Comparison of ENCODE assay signal across 16 cellular contexts in the genomic region with DNA sequence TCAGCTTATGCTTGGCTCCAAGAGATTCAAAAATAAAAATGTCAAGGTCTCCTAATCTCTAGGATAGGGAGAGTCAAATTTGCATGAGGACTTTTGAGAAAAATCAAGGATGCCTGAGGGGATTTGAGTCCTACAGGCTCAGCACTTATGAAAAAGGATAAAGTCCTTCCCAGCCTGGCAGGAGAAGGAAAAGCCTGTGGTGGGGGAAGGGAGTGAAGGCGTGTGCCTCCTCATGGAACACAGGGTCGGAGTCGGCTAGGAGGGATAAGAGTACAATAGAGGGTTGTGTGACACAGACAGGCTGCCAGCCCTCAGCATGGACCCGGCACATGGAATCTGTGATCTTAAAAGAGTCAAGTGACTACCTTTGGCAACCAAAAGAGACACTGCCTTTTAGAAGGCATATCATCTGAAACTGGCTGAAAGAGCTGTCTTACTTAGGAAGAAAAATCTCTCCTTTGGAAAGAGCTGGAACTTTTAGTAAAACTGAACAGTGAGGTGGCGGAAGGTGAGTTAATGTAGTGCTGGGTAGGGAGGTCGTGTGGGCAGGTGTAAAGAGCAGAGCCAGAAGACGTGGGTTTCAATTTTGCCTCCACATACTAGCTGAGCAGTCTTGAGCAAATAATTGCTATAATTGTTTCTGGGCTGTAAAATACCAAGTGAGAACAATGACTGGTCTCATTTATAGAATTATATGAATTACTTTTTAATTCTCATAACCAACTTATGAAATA. TPM values are rescaled to one million over a fixed set of nuclear protein-coding genes. Genes with fewer than 3 reads are reported as not detected.
DNase-seq lines count a peak whose midpoint lies in the region; ATAC-seq, FAIRE-seq and TF ChIP-seq lines count a peak whose summit lies in the region.
"Had no signal": no experiment of that assay in that cellular context is flagged by ENCODE, and none has a peak within 500 bp of the region (broad histone marks: within the 10 kb centered on the region; RNA-seq: fewer than 3 reads in every experiment).

No MANE protein-coding gene starts in this region.

- no peak for TF ChIP-seq POLR2A in HepG2 (IDR thresholded peaks at IDR 0.05; ENCODE audit: insufficient read depth in 1 of 2, low read depth in 2 of 2, low read length in 2 of 2)
- no peak for TF ChIP-seq POLR2A in esophagus squamous epithelium (IDR thresholded peaks at IDR 0.05)

- H3K9me3 ChIP-seq in HepG2 (ENCODE audit: low read length) (no peaks in the 10 kb centered on the region), esophagus squamous epithelium (no peaks in the 10 kb centered on the region)
- H3K9me3 ChIP-seq: body of pancreas, heart right ventricle, lower lobe of right lung, prostate gland had no signal

- no peaks in the 10 kb centered on the region for H4K20me1 ChIP-seq in HepG2 (ENCODE audit: insufficient read depth, low read length)

- intact Hi-C loops in HepG2 (cut with micrococcal nuclease; ENCODE audit: unreplicated experiment) (no loop called here), esophagus squamous epithelium (cut with DNase I) (no loop called here)

- H3K27ac ChIP-seq in HepG2 (ENCODE audit: extremely low read length, insufficient read depth, low read length): no peak overlapping the region
- no peak overlapping the region for H3K27ac ChIP-seq in esophagus squamous epithelium
- H3K27ac ChIP-seq: body of pancreas, heart right ventricle, lower lobe of right lung, prostate gland had no signal

- peaks cover 6 to 8% of the 10 kb centered on the region in 2 donors for H3K9me3 Mint-ChIP-seq in activated naive CD4-positive, alpha-beta T cell treated with anti-CD3 and anti-CD28 coated beads, Interleukin-2, amount 50 U/mL, for 72 hours
- no peaks in the 10 kb centered on the region for H3K9me3 Mint-ChIP-seq in activated naive CD4-positive, alpha-beta T cell treated with anti-CD3 and anti-CD28 coated beads, Interleukin-2, amount 10 ng/mL, durations not matched to agents 7 days and 5 days
- no peaks in the 10 kb centered on the region for H3K9me3 Mint-ChIP-seq in activated naive CD8-positive, alpha-beta T cell treated with anti-CD3 and anti-CD28 coated beads, Interleukin-2, amount 50 U/mL, for 24 hours
- H3K9me3 Mint-ChIP-seq in stimulated activated naive CD8-positive, alpha-beta T cell treated with anti-CD3 and anti-CD28 coated beads, Interleukin-15, amount 100 ng/mL, for 72 hours: peaks cover 0 to 4% of the 10 kb centered on the region in 2 donors

- WGBS in HepG2 (ENCODE audit: low lambda C conversion rate): 11% methylated on average over 7 of the region's 7 CpGs
- WGBS in esophagus squamous epithelium, 2 donors: 52 to 56% methylated on average over 7 of the region's 7 CpGs

- no peak for DNase-seq in activated naive CD4-positive, alpha-beta T cell treated with anti-CD3 and anti-CD28 coated beads, Interleukin-2, amount 50 U/mL, for 72 hours (ENCODE audit: low spot score in 2 of 2)
- no peak for DNase-seq in activated naive CD4-positive, alpha-beta T cell treated with anti-CD3 and anti-CD28 coated beads, Interleukin-2, amount 10 ng/mL, durations not matched to agents 7 days and 5 days
- DNase-seq in activated naive CD8-positive, alpha-beta T cell treated with anti-CD3 and anti-CD28 coated beads, Interleukin-2, amount 50 U/mL, for 24 hours: no peak
- peak; percentile 35 for DNase-seq in HepG2 (ENCODE audit: low spot score)
- DNase-seq in stimulated activated naive CD8-positive, alpha-beta T cell treated with anti-CD3 and anti-CD28 coated beads, Interleukin-15, amount 100 ng/mL, for 72 hours: no peak
- DNase-seq in GM10248 (ENCODE audit: extremely low spot score): no peak
- DNase-seq in esophagus squamous epithelium (lab: John Stamatoyannopoulos, UW): no peak
- DNase-seq: activated T-cell treated with anti-CD3 and anti-CD28 coated beads, Interleukin-2, amount 50 U/mL, for 48 hours; heart right ventricle; lower lobe of right lung; NCI-H524 had no signal

- H2AFZ ChIP-seq in HepG2 (ENCODE audit: low read length): no peak overlapping the region

- no peak overlapping the region for H3K4me3 ChIP-seq in HepG2 (replicated peaks in 1 of 3; ENCODE audit: insufficient read depth in 1 of 3, low read depth in 2 of 3, low read length in 3 of 3)
- H3K4me3 ChIP-seq in esophagus squamous epithelium: no peak overlapping the region
- H3K4me3 ChIP-seq: body of pancreas, heart right ventricle, lower lobe of right lung, prostate gland had no signal

- H3K9ac ChIP-seq in HepG2 (ENCODE audit: insufficient read depth, low read depth, low read length): no peak overlapping the region

- H3K36me3 Mint-ChIP-seq in activated naive CD4-positive, alpha-beta T cell treated with anti-CD3 and anti-CD28 coated beads, Interleukin-2, amount 50 U/mL, for 72 hours: peaks cover 7 to 30% of the 10 kb centered on the region in 2 donors
- no peaks in the 10 kb centered on the region for H3K36me3 Mint-ChIP-seq in activated naive CD4-positive, alpha-beta T cell treated with anti-CD3 and anti-CD28 coated beads, Interleukin-2, amount 10 ng/mL, durations not matched to agents 7 days and 5 days
- no peaks in the 10 kb centered on the region for H3K36me3 Mint-ChIP-seq in activated naive CD8-positive, alpha-beta T cell treated with anti-CD3 and anti-CD28 coated beads, Interleukin-2, amount 50 U/mL, for 24 hours (ENCODE audit: low read depth)
- H3K36me3 Mint-ChIP-seq: stimulated activated memory B cell treated with anti-CD40 and anti-IgM and Interleukin-4, amounts not matched to agents 10 μg/mL and 1 μg/mL and 100 μg/mL, for 72 hours had no signal

- no peak for FAIRE-seq in HepG2 (lab: Jason Lieb, UNC)
- FAIRE-seq: HTR-8/SVneo had no signal

- H3K4me1 Mint-ChIP-seq in activated naive CD4-positive, alpha-beta T cell treated with anti-CD3 and anti-CD28 coated beads, Interleukin-2, amount 10 ng/mL, durations not matched to agents 7 days and 5 days: no peaks in the 10 kb centered on the region
- H3K4me1 Mint-ChIP-seq in activated naive CD8-positive, alpha-beta T cell treated with anti-CD3 and anti-CD28 coated beads, Interleukin-2, amount 50 U/mL, for 24 hours: peaks cover 33% of the 10 kb centered on the region
- peaks cover 43% of the 10 kb centered on the region for H3K4me1 Mint-ChIP-seq in stimulated activated naive CD8-positive, alpha-beta T cell treated with anti-CD3 and anti-CD28 coated beads, Interleukin-15, amount 100 ng/mL, for 72 hours

- H3K27me3 ChIP-seq in HepG2 (ENCODE audit: control insufficient read depth in 1 of 2, insufficient read depth in 2 of 2, low read length in 2 of 2): no peaks in the 10 kb centered on the region; a peak in 1 of 5 replicates
- H3K27me3 ChIP-seq in esophagus squamous epithelium: no peaks in the 10 kb centered on the region
- H3K27me3 ChIP-seq: body of pancreas, heart right ventricle had no signal

- POLR2A ChIA-PET in HepG2 (lab: Yijun Ruan, JAX): no interaction called here
- POLR2A ChIA-PET in GM10248 (lab: Yijun Ruan, JAX): interaction anchor here (1.4 kb wide), 1 partner anchor 18 kb away, joined by 3 read pairs; no protein-coding TSS in a partner anchor

- CTCF ChIA-PET in activated naive CD4-positive, alpha-beta T cell treated with anti-CD3 and anti-CD28 coated beads, Interleukin-2, amount 10 ng/mL, durations not matched to agents 7 days and 5 days (lab: Charles Lee): interaction anchor here (0.6 to 1.4 kb wide), 2 partner anchors 20 to 150 kb away, joined by 3 to 4 read pairs; no protein-coding TSS in a partner anchor
- CTCF ChIA-PET in HepG2 (lab: Yijun Ruan, JAX; ENCODE audit: low intra/inter-chr PET ratio, low total read pairs): no interaction called here
- CTCF ChIA-PET in GM10248 (lab: Yijun Ruan, JAX): interaction anchor here (1.0 to 4.2 kb wide), 3 partner anchors 12 to 24 kb away, joined by 3 to 14 read pairs (median 3); no protein-coding TSS in a partner anchor

- no peak overlapping the region for H3K4me3 Mint-ChIP-seq in activated naive CD4-positive, alpha-beta T cell treated with anti-CD3 and anti-CD28 coated beads, Interleukin-2, amount 10 ng/mL, durations not matched to agents 7 days and 5 days
- H3K4me3 Mint-ChIP-seq in activated naive CD8-positive, alpha-beta T cell treated with anti-CD3 and anti-CD28 coated beads, Interleukin-2, amount 50 U/mL, for 24 hours: no peak overlapping the region
- H3K4me3 Mint-ChIP-seq in stimulated activated naive CD8-positive, alpha-beta T cell treated with anti-CD3 and anti-CD28 coated beads, Interleukin-15, amount 100 ng/mL, for 72 hours: no peak overlapping the region
- H3K4me3 Mint-ChIP-seq: stimulated activated memory B cell treated with anti-CD40 and anti-IgM and Interleukin-4, amounts not matched to agents 10 μg/mL and 1 μg/mL and 100 μg/mL, for 72 hours had no signal

- H3K79me2 ChIP-seq in HepG2 (ENCODE audit: insufficient read depth, low read length): no peaks in the 10 kb centered on the region

- TF ChIP-seq EP300 in HepG2 (IDR thresholded peaks at IDR 0.05; ENCODE audit: low read depth in 2 of 2, low read length in 2 of 2) (no peak), HepG2 (CRISPR knock-in tag; IDR thresholded peaks at IDR 0.05; ENCODE audit: borderline replicate concordance) (no peak)

- no TSS peak for BruUV-seq in HepG2 (replicated peaks; lab: Mats Ljungman, UMichigan)

- no peaks in the 10 kb centered on the region for H3K27me3 Mint-ChIP-seq in activated naive CD4-positive, alpha-beta T cell treated with anti-CD3 and anti-CD28 coated beads, Interleukin-2, amount 10 ng/mL, durations not matched to agents 7 days and 5 days
- H3K27me3 Mint-ChIP-seq in activated naive CD8-positive, alpha-beta T cell treated with anti-CD3 and anti-CD28 coated beads, Interleukin-2, amount 50 U/mL, for 24 hours: no peaks in the 10 kb centered on the region
- H3K27me3 Mint-ChIP-seq in stimulated activated naive CD8-positive, alpha-beta T cell treated with anti-CD3 and anti-CD28 coated beads, Interleukin-15, amount 100 ng/mL, for 72 hours: peaks cover 7% of the 10 kb centered on the region
- H3K27me3 Mint-ChIP-seq: stimulated activated memory B cell treated with anti-CD40 and anti-IgM and Interleukin-4, amounts not matched to agents 10 μg/mL and 1 μg/mL and 100 μg/mL, for 72 hours had no signal

- in situ Hi-C loops in HepG2 (cut with HindIII; ENCODE audit: extremely low pct_ligation_motif_present, low pct_unique_long_range_greater_than_20kb): loop anchor here (5.0 kb wide), 1 partner anchor 48 kb away; no protein-coding TSS in a partner anchor

- H3K4me1 ChIP-seq in HepG2 (ENCODE audit: insufficient read depth, low read length): peaks cover 30% of the 10 kb centered on the region
- H3K4me1 ChIP-seq in esophagus squamous epithelium: peaks cover 0 to 27% (median 3%) of the 10 kb centered on the region in 3 donors
- H3K4me1 ChIP-seq: lower lobe of right lung, prostate gland had no signal

- peak overlapping the region; percentile 60 for H3K4me2 ChIP-seq in HepG2 (ENCODE audit: low read depth, low read length)

- TF ChIP-seq CTCF in HepG2 (CRISPR knock-in tag; IDR thresholded peaks at IDR 0.05): no peak
- TF ChIP-seq CTCF in GM10248 (IDR thresholded peaks at IDR 0.05; ENCODE audit: control extremely low read depth, extremely low read depth, low read depth, missing control alignments): no peak
- TF ChIP-seq CTCF in esophagus squamous epithelium (IDR thresholded peaks at IDR 0.05): no peak

- no peaks in the 10 kb centered on the region for H3K36me3 ChIP-seq in HepG2 (replicated peaks in 1 of 2; ENCODE audit: control insufficient read depth in 1 of 2, insufficient read depth in 2 of 2, low read length in 2 of 2)
- H3K36me3 ChIP-seq in esophagus squamous epithelium: no peaks in the 10 kb centered on the region
- H3K36me3 ChIP-seq: heart right ventricle, lower lobe of right lung, prostate gland had no signal

- H3K27ac Mint-ChIP-seq in activated naive CD4-positive, alpha-beta T cell treated with anti-CD3 and anti-CD28 coated beads, Interleukin-2, amount 50 U/mL, for 72 hours: peak overlapping the region; percentile 39 to 50
- H3K27ac Mint-ChIP-seq in activated naive CD4-positive, alpha-beta T cell treated with anti-CD3 and anti-CD28 coated beads, Interleukin-2, amount 10 ng/mL, durations not matched to agents 7 days and 5 days: no peak overlapping the region
- H3K27ac Mint-ChIP-seq in activated naive CD8-positive, alpha-beta T cell treated with anti-CD3 and anti-CD28 coated beads, Interleukin-2, amount 50 U/mL, for 24 hours: no peak overlapping the region
- H3K27ac Mint-ChIP-seq in stimulated activated naive CD8-positive, alpha-beta T cell treated with anti-CD3 and anti-CD28 coated beads, Interleukin-15, amount 100 ng/mL, for 72 hours: peak overlapping the region; percentile 51 to 88
- H3K27ac Mint-ChIP-seq: stimulated activated memory B cell treated with anti-CD40 and anti-IgM and Interleukin-4, amounts not matched to agents 10 μg/mL and 1 μg/mL and 100 μg/mL, for 72 hours had no signal

- no peak for TF ChIP-seq RAD21 in HepG2 (CRISPR knock-in tag; IDR thresholded peaks at IDR 0.05)

- ATAC-seq in activated naive CD4-positive, alpha-beta T cell treated with anti-CD3 and anti-CD28 coated beads, Interleukin-2, amount 50 U/mL, for 72 hours: no peak
- peak; percentile 20 for ATAC-seq in activated naive CD8-positive, alpha-beta T cell treated with anti-CD3 and anti-CD28 coated beads, Interleukin-2, amount 50 U/mL, for 24 hours
- ATAC-seq in HepG2: peak; percentile 71
- ATAC-seq in stimulated activated naive CD8-positive, alpha-beta T cell treated with anti-CD3 and anti-CD28 coated beads, Interleukin-15, amount 100 ng/mL, for 72 hours: no peak
- no peak for ATAC-seq in HG03196 (IDR thresholded peaks at IDR 0.05; ENCODE audit: unreplicated experiment)
- ATAC-seq: body of pancreas; heart right ventricle; lower lobe of right lung; stimulated activated memory B cell treated with anti-CD40 and anti-IgM and Interleukin-4, amounts not matched to agents 10 μg/mL and 1 μg/mL and 100 μg/mL, for 72 hours had no signal

RNA-seq across cellular contexts. Expression of gene RDX, which starts 58.8 kb away (rescaled TPM):
- total RNA-seq in activated naive CD4-positive, alpha-beta T cell treated with anti-CD3 and anti-CD28 coated beads, Interleukin-2, amount 50 U/mL, for 72 hours: 10 to 100 TPM; 45.9 to 74.0 TPM
- total RNA-seq in HepG2 (2016; rRNA removed; fragmentation: Illumina TruSeq; extraction: Trizol) (63.1 and 93.4 TPM in 2 replicates), esophagus squamous epithelium (10 to 100 TPM; 35.3 to 62.9 (median 51.7) TPM)
- total RNA-seq in HepG2 (2016; cell fraction: cytosol; rRNA removed; fragmentation: Illumina TruSeq; extraction: Trizol; ENCODE audit: low read depth): 6.5 and 8.1 TPM in 2 replicates
- total RNA-seq in HepG2 (2016; cell fraction: insoluble cytoplasmic fraction; rRNA removed; fragmentation: Illumina TruSeq; extraction: Trizol): 58.8 and 76.9 TPM in 2 replicates
- total RNA-seq in HepG2 (2016; cell fraction: membrane; rRNA removed; fragmentation: Illumina TruSeq; extraction: Trizol): 20.6 and 25.7 TPM in 2 replicates
- 32.3 and 40.7 TPM in 2 replicates for total RNA-seq in HepG2 (2016; cell fraction: nucleus; rRNA removed; fragmentation: Illumina TruSeq; extraction: Trizol)
- polyA plus RNA-seq in HepG2 (2011; rRNA removed): 12.7 and 20.7 TPM in 2 replicates
- polyA plus RNA-seq in HepG2 (2011; cell fraction: cytosol; rRNA removed): 7.4 and 9.4 TPM in 2 replicates
- 5.0 and 8.0 TPM in 2 replicates for polyA plus RNA-seq in HepG2 (2011; cell fraction: nucleus; rRNA removed)
- 41.4 and 47.6 TPM in 2 replicates for polyA plus RNA-seq in HepG2 (2012)
- 3.3 and 3.9 TPM in 2 replicates for polyA plus RNA-seq in HepG2 (2016; cell fraction: cytosol; fragmentation: Illumina TruSeq; extraction: Trizol; ENCODE audit: low read depth)
- 55.3 and 66.3 TPM in 2 replicates for polyA plus RNA-seq in HepG2 (2016; cell fraction: insoluble cytoplasmic fraction; fragmentation: Illumina TruSeq; extraction: Trizol; ENCODE audit: low read depth)
- 8.9 and 11.8 TPM in 2 replicates for polyA plus RNA-seq in HepG2 (2016; cell fraction: membrane; fragmentation: Illumina TruSeq; extraction: Trizol; ENCODE audit: low read depth)
- 25.6 and 30.3 TPM in 2 replicates for polyA plus RNA-seq in HepG2 (2016; cell fraction: nucleus; fragmentation: Illumina TruSeq; extraction: Trizol; ENCODE audit: insufficient read depth, low read depth)
- polyA minus RNA-seq in HepG2 (2011; rRNA and poly(A)+ RNA removed; ENCODE audit: low replicate concordance): 16.4 and 35.5 TPM in 2 replicates
- polyA minus RNA-seq in HepG2 (2011; cell fraction: cytosol; rRNA and poly(A)+ RNA removed): 38.8 and 46.6 TPM in 2 replicates
- 29.5 and 31.2 TPM in 2 replicates for polyA minus RNA-seq in HepG2 (2011; cell fraction: nucleus; rRNA and poly(A)+ RNA removed)

Comparison
In these comparisons a context has a peak if more than half of its experiments do, and no peak if none do; other contexts are left out.
1. H3K27ac Mint-ChIP-seq: peak in activated naive CD4-positive, alpha-beta T cell treated with anti-CD3 and anti-CD28 coated beads, Interleukin-2, amount 50 U/mL, for 72 hours (2 of 2) and stimulated activated naive CD8-positive, alpha-beta T cell treated with anti-CD3 and anti-CD28 coated beads, Interleukin-15, amount 100 ng/mL, for 72 hours (2 of 2); none in activated naive CD4-positive, alpha-beta T cell treated with anti-CD3 and anti-CD28 coated beads, Interleukin-2, amount 10 ng/mL, durations not matched to agents 7 days and 5 days (single experiment) and activated naive CD8-positive, alpha-beta T cell treated with anti-CD3 and anti-CD28 coated beads, Interleukin-2, amount 50 U/mL, for 24 hours (single experiment).
2. ATAC-seq: peak in activated naive CD8-positive, alpha-beta T cell treated with anti-CD3 and anti-CD28 coated beads, Interleukin-2, amount 50 U/mL, for 24 hours (single experiment) and HepG2 (single experiment); none in activated naive CD4-positive, alpha-beta T cell treated with anti-CD3 and anti-CD28 coated beads, Interleukin-2, amount 50 U/mL, for 72 hours (0 of 2), stimulated activated naive CD8-positive, alpha-beta T cell treated with anti-CD3 and anti-CD28 coated beads, Interleukin-15, amount 100 ng/mL, for 72 hours (single experiment) and HG03196 (single experiment).